In genomic region chr19:41545547-41545946, GRCh38 we compare ENCODE assay signal across 13 cellular contexts. TPM values are rescaled to one million over a fixed set of nuclear protein-coding genes. Genes with fewer than 3 reads are reported as not detected.
DNase-seq lines count a peak whose midpoint lies in the region; ATAC-seq, FAIRE-seq and TF ChIP-seq lines count a peak whose summit lies in the region.
"Had no signal": no experiment of that assay in that cellular context is flagged by ENCODE, and none has a peak within 500 bp of the region (broad histone marks: within the 10 kb centered on the region; RNA-seq: fewer than 3 reads in every experiment).

No MANE protein-coding gene starts in this region.

- ATAC-seq in activated CD8-positive, alpha-beta memory T cell treated with anti-CD3 and anti-CD28 coated beads, Interleukin-2, amount 10 ng/mL, durations not matched to agents 7 days and 5 days: peak; percentile 38
- ATAC-seq in GM12878: 0 out of 3 replicates have a peak, but pooled peaks have one; percentile 17
- ATAC-seq in stimulated activated effector memory CD8-positive, alpha-beta T cell treated with anti-CD3 and anti-CD28 coated beads, Interleukin-12 subunit alpha, Interleukin-12 subunit beta, amount 100 ng/mL, for 72 hours: peak; percentile 42

- peak overlapping the region; percentile 96 for H3K27ac Mint-ChIP-seq in activated CD8-positive, alpha-beta memory T cell treated with anti-CD3 and anti-CD28 coated beads, Interleukin-2, amount 10 ng/mL, durations not matched to agents 7 days and 5 days
- peak overlapping the region; percentile 97 for H3K27ac Mint-ChIP-seq in stimulated activated effector memory CD8-positive, alpha-beta T cell treated with anti-CD3 and anti-CD28 coated beads, Interleukin-12 subunit alpha, Interleukin-12 subunit beta, amount 100 ng/mL, for 72 hours
- H3K27ac Mint-ChIP-seq: progenitor cell of endocrine pancreas had no signal

- H3K27me3 Mint-ChIP-seq in activated CD8-positive, alpha-beta memory T cell treated with anti-CD3 and anti-CD28 coated beads, Interleukin-2, amount 10 ng/mL, durations not matched to agents 7 days and 5 days: no peaks in the 10 kb centered on the region

- in situ Hi-C loops in GM12878 (cut with MboI): no loop called here

- BruUV-seq in GM12878 (replicated peaks; lab: Mats Ljungman, UMichigan): no TSS peak

- H4K20me1 ChIP-seq in GM12878 (ENCODE audit: control insufficient read depth, insufficient read depth): no peaks in the 10 kb centered on the region

- peaks cover 3% of the 10 kb centered on the region for H3K9me3 Mint-ChIP-seq in activated CD8-positive, alpha-beta memory T cell treated with anti-CD3 and anti-CD28 coated beads, Interleukin-2, amount 10 ng/mL, durations not matched to agents 7 days and 5 days (ENCODE audit: low read depth)
- H3K9me3 Mint-ChIP-seq in stimulated activated effector memory CD8-positive, alpha-beta T cell treated with anti-CD3 and anti-CD28 coated beads, Interleukin-12 subunit alpha, Interleukin-12 subunit beta, amount 100 ng/mL, for 72 hours: no peaks in the 10 kb centered on the region

- SMC1A ChIA-PET in GM12878 (lab: Charles Lee; ENCODE audit: uncharacterized antibody, unreplicated experiment): interaction anchor here (1.2 to 17.5 kb wide), 6 partner anchors 8 to 96 kb away, joined by 3 to 305 read pairs (median 8); no protein-coding TSS in a partner anchor

- peaks cover 23% of the 10 kb centered on the region for H3K4me1 ChIP-seq in GM12878 (ENCODE audit: control insufficient read depth, insufficient read depth, low read length)

- TF ChIP-seq EP300 in GM12878 (IDR thresholded peaks at IDR 0.05; ENCODE audit: borderline replicate concordance in 1 of 2, control insufficient read depth in 1 of 2, low read depth in 2 of 2, low read length in 2 of 2): no peak

- H3K27me3 ChIP-seq in GM12878 (replicated peaks in 1 of 2; ENCODE audit: control insufficient read depth in 2 of 2, insufficient read depth in 2 of 2, low read length in 1 of 2) (no peaks in the 10 kb centered on the region), WERI-Rb-1 (ENCODE audit: insufficient read depth, low read depth, severe bottlenecking) (no peaks in the 10 kb centered on the region)

- H3K4me2 ChIP-seq in GM12878 (ENCODE audit: control insufficient read depth, insufficient read depth): peak overlapping the region; percentile 72

- no peaks in the 10 kb centered on the region for H3K9me3 ChIP-seq in GM12878 (replicated peaks; ENCODE audit: control insufficient read depth, insufficient read depth, low read length)
- H3K9me3 ChIP-seq in WERI-Rb-1 (ENCODE audit: severe bottlenecking): no peaks in the 10 kb centered on the region

- RAD21 ChIA-PET in GM12878 (lab: Charles Lee; ENCODE audit: unreplicated experiment): interaction anchor here (1.2 to 2.2 kb wide), 5 partner anchors 10 to 97 kb away, joined by 6 to 10 read pairs (median 6); no protein-coding TSS in a partner anchor

- 0 out of 2 replicates have a peak, but pooled peaks have one; percentile 36 for TF ChIP-seq POLR2A in GM12878 (IDR thresholded peaks at IDR 0.05; ENCODE audit: low read depth, low read length)

- TF ChIP-seq CTCF in GM12878 (IDR thresholded peaks at IDR 0.05 in 2 of 3, conservative IDR thresholded peaks at IDR 0.05 in 1 of 3; ENCODE audit: control insufficient read depth in 2 of 3, extremely low read depth in 1 of 3, insufficient read depth in 1 of 3, low read depth in 3 of 3, low read length in 3 of 3) (no peak), WERI-Rb-1 (IDR thresholded peaks at IDR 0.05; ENCODE audit: low read depth, low read length) (no peak)

- H3K79me2 ChIP-seq in GM12878 (ENCODE audit: control insufficient read depth, insufficient read depth, low read length): peaks cover 15% of the 10 kb centered on the region

- H3K27ac ChIP-seq in GM12878 (ENCODE audit: control insufficient read depth, insufficient read depth): peak overlapping the region; percentile 52
- no peak overlapping the region for H3K27ac ChIP-seq in WERI-Rb-1
- H3K27ac ChIP-seq: VCaP had no signal

- DNase-seq in activated CD8-positive, alpha-beta memory T cell treated with anti-CD3 and anti-CD28 coated beads, Interleukin-2, amount 10 ng/mL, durations not matched to agents 7 days and 5 days: peak; percentile 71
- DNase-seq in activated CD8-positive, alpha-beta memory T cell treated with anti-CD3 and anti-CD28 coated beads for 24 hours: no peak
- DNase-seq in NOMO-1 treated with dmso at 0.1 percent for 144 hours (lab: John Stamatoyannopoulos, UW; ENCODE audit: unreplicated experiment) (peak; percentile 54), GM12878 (ENCODE audit: low read depth, low spot score) (no peak), DMS153 (lab: John Stamatoyannopoulos, UW) (no peak), NCI-H524 (lab: John Stamatoyannopoulos, UW) (no peak), WERI-Rb-1 (no peak)
- DNase-seq in stimulated activated effector memory CD8-positive, alpha-beta T cell treated with anti-CD3 and anti-CD28 coated beads, Interleukin-12 subunit alpha, Interleukin-12 subunit beta, amount 100 ng/mL, for 72 hours (ENCODE audit: low spot score in 2 of 2): peak in 1 of 2 donors; percentile 69
- DNase-seq: kidney, NCI-H526 treated with DMSO at 0.1 percent for 48 hours had no signal

- no peak for FAIRE-seq in GM12878 (lab: Jason Lieb, UNC)
- FAIRE-seq: G401.6, kidney had no signal

- TF ChIP-seq RAD21 in GM12878 (IDR thresholded peaks at IDR 0.05; ENCODE audit: insufficient read depth, low read depth, low read length): no peak

- intact Hi-C loops in GM12878 (cut with micrococcal nuclease; ENCODE audit: unreplicated experiment): no loop called here

- peaks cover 11% of the 10 kb centered on the region for H3K36me3 Mint-ChIP-seq in activated CD8-positive, alpha-beta memory T cell treated with anti-CD3 and anti-CD28 coated beads, Interleukin-2, amount 10 ng/mL, durations not matched to agents 7 days and 5 days
- peaks cover 32% of the 10 kb centered on the region for H3K36me3 Mint-ChIP-seq in stimulated activated effector memory CD8-positive, alpha-beta T cell treated with anti-CD3 and anti-CD28 coated beads, Interleukin-12 subunit alpha, Interleukin-12 subunit beta, amount 100 ng/mL, for 72 hours

- CTCF ChIA-PET in activated CD8-positive, alpha-beta memory T cell treated with anti-CD3 and anti-CD28 coated beads, Interleukin-2, amount 10 ng/mL, durations not matched to agents 7 days and 5 days (lab: Charles Lee): interaction anchor here (0.8 to 16.4 kb wide), 6 partner anchors 11 to 96 kb away, joined by 3 to 497 read pairs (median 4); no protein-coding TSS in a partner anchor
- CTCF ChIA-PET in GM12878 (lab: Yijun Ruan, JAX): interaction anchor here (0.6 to 15.8 kb wide), 8 partner anchors 8 to 208 kb away, joined by 3 to 549 read pairs (median 4); no protein-coding TSS in a partner anchor

- POLR2A ChIA-PET in GM12878 (lab: Charles Lee): interaction anchor here (1.2 to 4.2 kb wide), 4 partner anchors 8 to 30 kb away, joined by 3 to 14 read pairs (median 4); partner anchors contain the start of gene CEACAM21

- H2AFZ ChIP-seq in GM12878 (ENCODE audit: control insufficient read depth, low read depth, low read length): peak overlapping the region; percentile 88

- peak overlapping the region; percentile 77 for H3K4me3 Mint-ChIP-seq in activated CD8-positive, alpha-beta memory T cell treated with anti-CD3 and anti-CD28 coated beads, Interleukin-2, amount 10 ng/mL, durations not matched to agents 7 days and 5 days
- H3K4me3 Mint-ChIP-seq in stimulated activated effector memory CD8-positive, alpha-beta T cell treated with anti-CD3 and anti-CD28 coated beads, Interleukin-12 subunit alpha, Interleukin-12 subunit beta, amount 100 ng/mL, for 72 hours: peak overlapping the region; percentile 86

- WGBS in GM12878 (ENCODE audit: insufficient coverage, insufficient replicate concordance, low lambda C conversion rate, missing lambda C conversion rate): 12% methylated on average over 6 of the region's 6 CpGs

- H3K9ac ChIP-seq in GM12878 (ENCODE audit: control insufficient read depth, insufficient read depth, low read length): peak overlapping the region; percentile 32; the same call in 1 of the 2 replicates

- no peaks in the 10 kb centered on the region for H3K36me3 ChIP-seq in GM12878 (ENCODE audit: control insufficient read depth in 2 of 2, insufficient read depth in 2 of 2, low read length in 1 of 2)
- no peaks in the 10 kb centered on the region for H3K36me3 ChIP-seq in WERI-Rb-1

- peaks cover 64% of the 10 kb centered on the region for H3K4me1 Mint-ChIP-seq in activated CD8-positive, alpha-beta memory T cell treated with anti-CD3 and anti-CD28 coated beads, Interleukin-2, amount 10 ng/mL, durations not matched to agents 7 days and 5 days
- peaks cover 66% of the 10 kb centered on the region for H3K4me1 Mint-ChIP-seq in stimulated activated effector memory CD8-positive, alpha-beta T cell treated with anti-CD3 and anti-CD28 coated beads, Interleukin-12 subunit alpha, Interleukin-12 subunit beta, amount 100 ng/mL, for 72 hours

- H3K4me3 ChIP-seq in GM12878: peak overlapping the region; percentile 23; the same call in 1 of the 2 replicates
- H3K4me3 ChIP-seq in WERI-Rb-1 (ENCODE audit: low read depth, low read length): no peak overlapping the region

TF ChIP-seq in GM12878, 131 proteins besides CTCF, POLR2A, EP300 and RAD21 (continues in another document):
- peak; percentile 46; the same call in 1 of the 2 replicates for TF ChIP-seq TAF1 (IDR thresholded peaks at IDR 0.05; ENCODE audit: borderline replicate concordance, low read depth, low read length)
- peak in 1 of 2 experiments; percentile 33; a peak in 1 of 3 replicates for TF ChIP-seq EGR1 (IDR thresholded peaks at IDR 0.05; ENCODE audit: borderline replicate concordance in 1 of 2, low read depth in 2 of 2, low read length in 2 of 2)
- TF ChIP-seq HDAC2 (IDR thresholded peaks at IDR 0.05): no peak

RNA-seq across cellular contexts. Expression of gene CEACAM21, which starts 30.4 kb away (rescaled TPM):
- total RNA-seq in activated CD8-positive, alpha-beta memory T cell treated with anti-CD3 and anti-CD28 coated beads, Interleukin-2, amount 10 ng/mL, durations not matched to agents 7 days and 5 days: 10 to 100 TPM; 54.6 to 57.1 TPM
- total RNA-seq in GM12878 (2013; cell fraction: nucleolus; rRNA removed): 11.6 and 13.1 TPM in 2 replicates
- total RNA-seq in GM12878 (2014; rRNA removed) (4.6 and 7.0 TPM in 2 replicates), GM12878 (2014; rRNA removed; fragmentation: Illumina TruSeq; extraction: Trizol) (5.4 and 7.2 TPM in 2 replicates), GM12878 (2021) (13.5 and 13.6 TPM in 2 replicates)
- 5.9 TPM for polyA plus RNA-seq in GM12878 (2011; ENCODE audit: low read depth)
- polyA plus RNA-seq in GM12878 (2011; rRNA removed) (1.4 and 2.7 TPM in 2 replicates), GM12878 (2014; fragmentation: Illumina TruSeq; extraction: Trizol) (5.0 and 9.0 TPM in 2 replicates), GM12878 (2014; fragmentation: Nextera tagmentation; extraction: Ambion mirVana) (1 to 10 TPM in 1 of 2 experiments, under 1 TPM in 1; 0.87 to 1.0 TPM), GM12878 (2014; rRNA removed) (10.0 and 12.4 TPM in 2 replicates), GM12878 (2016; fragmentation: Nextera tagmentation; extraction: Ambion mirVana) (10 to 100 TPM; 12.1 to 12.5 TPM)
- polyA plus RNA-seq in GM12878 (2011; cell fraction: cytosol; rRNA removed): 5.0 and 5.7 TPM in 2 replicates
- 6.1 and 7.6 TPM in 2 replicates for polyA plus RNA-seq in GM12878 (2011; cell fraction: nucleus; rRNA removed)
- 21.6 and 37.4 TPM in 2 replicates for polyA plus RNA-seq in GM12878 (2012)
- polyA minus RNA-seq in GM12878 (2011; rRNA and poly(A)+ RNA removed): 1.5 and 5.0 TPM in 2 replicates
- polyA minus RNA-seq in GM12878 (2011; cell fraction: cytosol; rRNA and poly(A)+ RNA removed): 3.2 TPM in 1 of 2 replicates, not detected in the other
- 1.7 and 2.0 TPM in 2 replicates for polyA minus RNA-seq in GM12878 (2011; cell fraction: nucleus; rRNA and poly(A)+ RNA removed)
- total RNA-seq: progenitor cell of endocrine pancreas had no signal

Comparison
In these comparisons a context has a peak if more than half of its experiments do, and no peak if none do; other contexts are left out.
1. DNase-seq: peak in activated CD8-positive, alpha-beta memory T cell treated with anti-CD3 and anti-CD28 coated beads, Interleukin-2, amount 10 ng/mL, durations not matched to agents 7 days and 5 days (single experiment) and NOMO-1 treated with dmso at 0.1 percent for 144 hours (single experiment); none in activated CD8-positive, alpha-beta memory T cell treated with anti-CD3 and anti-CD28 coated beads for 24 hours (single experiment), GM12878 (single experiment), DMS153 (single experiment), NCI-H524 (0 of 2) and WERI-Rb-1 (single experiment).
2. Peak in every context shown above with its lines, with median percentiles within 50 percentile points of each other: ATAC-seq.